In genomic region chr12:8912910-8913309, GRCh38 we compare ENCODE assay signal across 1 cellular context.
TF ChIP-seq lines count a peak whose summit lies in the region.

No MANE protein-coding gene starts in this region.

TF ChIP-seq in HepG2, 621 proteins besides CTCF, POLR2A, EP300 and RAD21:
- TF ChIP-seq, protein P1, sequence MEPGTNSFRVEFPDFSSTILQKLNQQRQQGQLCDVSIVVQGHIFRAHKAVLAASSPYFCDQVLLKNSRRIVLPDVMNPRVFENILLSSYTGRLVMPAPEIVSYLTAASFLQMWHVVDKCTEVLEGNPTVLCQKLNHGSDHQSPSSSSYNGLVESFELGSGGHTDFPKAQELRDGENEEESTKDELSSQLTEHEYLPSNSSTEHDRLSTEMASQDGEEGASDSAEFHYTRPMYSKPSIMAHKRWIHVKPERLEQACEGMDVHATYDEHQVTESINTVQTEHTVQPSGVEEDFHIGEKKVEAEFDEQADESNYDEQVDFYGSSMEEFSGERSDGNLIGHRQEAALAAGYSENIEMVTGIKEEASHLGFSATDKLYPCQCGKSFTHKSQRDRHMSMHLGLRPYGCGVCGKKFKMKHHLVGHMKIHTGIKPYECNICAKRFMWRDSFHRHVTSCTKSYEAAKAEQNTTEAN (CRISPR knock-in tag; conservative IDR thresholded peaks at IDR 0.05), result no peak
- TF ChIP-seq SNAPC4 (CRISPR knock-in tag; IDR thresholded peaks at IDR 0.05), result no peak
- TF ChIP-seq ZFP90 (CRISPR knock-in tag; IDR thresholded peaks at IDR 0.05; ENCODE audit: borderline replicate concordance), result no peak
- TF ChIP-seq REPIN1 (CRISPR knock-in tag; IDR thresholded peaks at IDR 0.05; ENCODE audit: borderline replicate concordance, low read depth), result no peak
- no peak for TF ChIP-seq TRIM24 (CRISPR knock-in tag; IDR thresholded peaks at IDR 0.05)
- TF ChIP-seq ZSCAN12 (CRISPR knock-in tag; IDR thresholded peaks at IDR 0.05), result no peak
- TF ChIP-seq ZNF484 (CRISPR knock-in tag; IDR thresholded peaks at IDR 0.05; ENCODE audit: borderline replicate concordance, low read depth), result no peak
- no peak for TF ChIP-seq GATA4 (IDR thresholded peaks at IDR 0.05; ENCODE audit: borderline replicate concordance, low read depth)
- no peak for TF ChIP-seq ZNF280B (CRISPR knock-in tag; IDR thresholded peaks at IDR 0.05; ENCODE audit: borderline replicate concordance)
- TF ChIP-seq ELF1 (CRISPR knock-in tag; IDR thresholded peaks at IDR 0.05), result no peak
- TF ChIP-seq ZBTB3 (CRISPR knock-in tag; IDR thresholded peaks at IDR 0.05; ENCODE audit: borderline replicate concordance, low read depth), result no peak
